ENCODE assay signal across 12 cellular contexts in the genomic region with DNA sequence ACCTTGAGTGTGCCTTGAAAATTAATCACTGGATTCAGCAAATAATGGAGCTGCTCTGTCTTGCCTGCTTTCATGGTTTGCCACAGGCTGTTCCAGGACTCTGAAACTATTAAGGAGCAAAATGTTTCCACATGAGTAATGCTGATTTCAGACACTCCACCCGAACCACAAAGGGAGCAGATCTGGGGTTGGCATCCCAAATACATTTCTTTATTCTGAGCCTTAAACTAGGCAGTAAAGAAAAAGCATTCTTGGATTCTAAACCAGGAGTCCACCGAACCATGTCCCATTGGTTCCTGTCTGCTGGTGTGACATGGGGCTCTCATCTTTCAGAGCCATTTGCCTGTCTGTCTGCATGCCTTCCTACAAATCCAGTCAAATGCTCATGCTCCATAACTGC. TPM values are rescaled to one million over a fixed set of nuclear protein-coding genes. Genes with fewer than 3 reads are reported as not detected.
DNase-seq lines count a peak whose midpoint lies in the region; ATAC-seq and TF ChIP-seq lines count a peak whose summit lies in the region.
"Had no signal": no experiment of that assay in that cellular context is flagged by ENCODE, and none has a peak within 500 bp of the region (broad histone marks: within the 10 kb centered on the region; RNA-seq: fewer than 3 reads in every experiment).

No MANE protein-coding gene starts in this region.

- 27% methylated on average over 2 of the region's 2 CpGs for WGBS in SK-N-SH (ENCODE audit: low lambda C conversion rate)

- peak overlapping the region; percentile 24; the same call in 1 of the 2 replicates for H3K4me2 ChIP-seq in SK-N-SH

- 0 out of 4 replicates have a peak, but pooled peaks of 1 of the 2 experiments have one; percentile 6 for TF ChIP-seq EP300 in SK-N-SH (IDR thresholded peaks at IDR 0.05; ENCODE audit: borderline replicate concordance in 1 of 2, low read depth in 1 of 2, low read length in 1 of 2)

- H3K9me2 ChIP-seq in SK-N-SH = no peaks in the 10 kb centered on the region

- no peak overlapping the region for H2AFZ ChIP-seq in SK-N-SH (ENCODE audit: low read depth)

- no peaks in the 10 kb centered on the region for H3K79me2 ChIP-seq in SK-N-SH (ENCODE audit: insufficient read depth)

- TF ChIP-seq CTCF in SK-N-SH (IDR thresholded peaks at IDR 0.05) = no peak
- no peak for TF ChIP-seq CTCF in fibroblast of pulmonary artery (IDR thresholded peaks at IDR 0.05; ENCODE audit: low read length, missing control alignments)

- peaks cover 14% of the 10 kb centered on the region for H3F3A ChIP-seq in SK-N-SH (replicated peaks; ENCODE audit: insufficient read depth)

- peak overlapping the region; percentile 0; the same call in 1 of the 2 replicates for H3K9ac ChIP-seq in SK-N-SH

- H4K20me1 ChIP-seq in SK-N-SH (ENCODE audit: insufficient read depth) = no peaks in the 10 kb centered on the region

- peak overlapping the region; percentile 67 to 68 for H3K27ac ChIP-seq in SK-N-SH (ENCODE audit: low read depth in 2 of 2, low read length in 1 of 2)

- ATAC-seq in HG02970 (IDR thresholded peaks at IDR 0.05; ENCODE audit: low FRiP score, unreplicated experiment) (no peak), HG03378 (IDR thresholded peaks at IDR 0.05; ENCODE audit: unreplicated experiment) (no peak), GM19397 (IDR thresholded peaks at IDR 0.05; ENCODE audit: unreplicated experiment) (no peak)

- H3K4me3 ChIP-seq in SK-N-SH (ENCODE audit: low read depth in 2 of 2, low read length in 1 of 2) (no peak overlapping the region), fibroblast of pulmonary artery (replicated peaks; ENCODE audit: low read depth, low read length) (no peak overlapping the region)

- CTCF ChIA-PET in SK-N-SH (lab: Yijun Ruan, JAX) = no interaction called here

- H3K9me3 ChIP-seq in SK-N-SH = no peaks in the 10 kb centered on the region

- peaks cover 0 to 16% of the 10 kb centered on the region in 2 experiments; a peak in 3 of 4 replicates for H3K4me1 ChIP-seq in SK-N-SH (ENCODE audit: control insufficient read depth in 1 of 2, insufficient read depth in 2 of 2, low read depth in 1 of 2, low read length in 1 of 2)

- DNase-seq in Daoy (ENCODE audit: low read depth) = peak; percentile 38
- DNase-seq in SK-N-SH = no peak
- DNase-seq in fibroblast of pulmonary artery (ENCODE audit: low read depth) = peak; percentile 51
- peak; percentile 22 for DNase-seq in retina
- DNase-seq in central memory CD4-positive, alpha-beta T cell = no peak
- DNase-seq: activated CD4-positive, alpha-beta T cell treated with anti-CD3 and anti-CD28 coated beads, Interleukin-2, amount 10 ng/mL, durations not matched to agents 24 days and 14 days; activated naive CD4-positive, alpha-beta T cell treated with anti-CD3 and anti-CD28 coated beads, Interleukin-2, amount 10 ng/mL, durations not matched to agents 7 days and 5 days; Karpas-422; NCI-H446 treated with DMSO at 0.1 percent for 48 hours had no signal

- no peak for TF ChIP-seq RAD21 in SK-N-SH (IDR thresholded peaks at IDR 0.05; ENCODE audit: low read length)

- H3K27me3 ChIP-seq in SK-N-SH (ENCODE audit: insufficient read depth) = no peaks in the 10 kb centered on the region

- peaks cover 6 to 10% of the 10 kb centered on the region in 2 experiments for H3K36me3 ChIP-seq in SK-N-SH (replicated peaks in 1 of 2; ENCODE audit: control insufficient read depth in 1 of 2, insufficient read depth in 2 of 2, low read length in 1 of 2)

- POLR2A ChIA-PET in SK-N-SH (lab: Yijun Ruan, JAX) = no interaction called here

TF ChIP-seq in SK-N-SH, 30 proteins besides CTCF, POLR2A, EP300 and RAD21:
- peak; percentile 28; the same call in 1 of the 2 replicates for TF ChIP-seq JUND (IDR thresholded peaks at IDR 0.05)
- TF ChIP-seq, protein P1, sequence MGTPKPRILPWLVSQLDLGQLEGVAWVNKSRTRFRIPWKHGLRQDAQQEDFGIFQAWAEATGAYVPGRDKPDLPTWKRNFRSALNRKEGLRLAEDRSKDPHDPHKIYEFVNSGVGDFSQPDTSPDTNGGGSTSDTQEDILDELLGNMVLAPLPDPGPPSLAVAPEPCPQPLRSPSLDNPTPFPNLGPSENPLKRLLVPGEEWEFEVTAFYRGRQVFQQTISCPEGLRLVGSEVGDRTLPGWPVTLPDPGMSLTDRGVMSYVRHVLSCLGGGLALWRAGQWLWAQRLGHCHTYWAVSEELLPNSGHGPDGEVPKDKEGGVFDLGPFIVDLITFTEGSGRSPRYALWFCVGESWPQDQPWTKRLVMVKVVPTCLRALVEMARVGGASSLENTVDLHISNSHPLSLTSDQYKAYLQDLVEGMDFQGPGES (IDR thresholded peaks at IDR 0.05; ENCODE audit: low read depth, low read length) = no peak
- no peak for TF ChIP-seq MXI1 (IDR thresholded peaks at IDR 0.05; ENCODE audit: low read depth, low read length)
- TF ChIP-seq TEAD4 (IDR thresholded peaks at IDR 0.05; ENCODE audit: borderline replicate concordance, insufficient read depth) = no peak
- no peak for TF ChIP-seq POLR2AphosphoS5 (IDR thresholded peaks at IDR 0.05; ENCODE audit: low read depth, low read length)
- TF ChIP-seq, protein P2, sequence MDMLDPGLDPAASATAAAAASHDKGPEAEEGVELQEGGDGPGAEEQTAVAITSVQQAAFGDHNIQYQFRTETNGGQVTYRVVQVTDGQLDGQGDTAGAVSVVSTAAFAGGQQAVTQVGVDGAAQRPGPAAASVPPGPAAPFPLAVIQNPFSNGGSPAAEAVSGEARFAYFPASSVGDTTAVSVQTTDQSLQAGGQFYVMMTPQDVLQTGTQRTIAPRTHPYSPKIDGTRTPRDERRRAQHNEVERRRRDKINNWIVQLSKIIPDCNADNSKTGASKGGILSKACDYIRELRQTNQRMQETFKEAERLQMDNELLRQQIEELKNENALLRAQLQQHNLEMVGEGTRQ (IDR thresholded peaks at IDR 0.05; ENCODE audit: borderline replicate concordance, low read depth, low read length) = no peak
- TF ChIP-seq ELF1 (IDR thresholded peaks at IDR 0.05) = no peak
- TF ChIP-seq, protein P3, sequence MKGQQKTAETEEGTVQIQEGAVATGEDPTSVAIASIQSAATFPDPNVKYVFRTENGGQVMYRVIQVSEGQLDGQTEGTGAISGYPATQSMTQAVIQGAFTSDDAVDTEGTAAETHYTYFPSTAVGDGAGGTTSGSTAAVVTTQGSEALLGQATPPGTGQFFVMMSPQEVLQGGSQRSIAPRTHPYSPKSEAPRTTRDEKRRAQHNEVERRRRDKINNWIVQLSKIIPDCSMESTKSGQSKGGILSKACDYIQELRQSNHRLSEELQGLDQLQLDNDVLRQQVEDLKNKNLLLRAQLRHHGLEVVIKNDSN (IDR thresholded peaks at IDR 0.05; ENCODE audit: borderline replicate concordance, low read depth) = no peak
- TF ChIP-seq GATA2 (CRISPR knock-in tag; IDR thresholded peaks at IDR 0.05) = no peak
- no peak for TF ChIP-seq TAF1 (IDR thresholded peaks at IDR 0.05; ENCODE audit: borderline replicate concordance, low read depth, low read length)
- no peak for TF ChIP-seq RCOR1 (IDR thresholded peaks at IDR 0.05; ENCODE audit: low read length)
- no peak for TF ChIP-seq RFX5 (IDR thresholded peaks at IDR 0.05; ENCODE audit: low read length)
- TF ChIP-seq TCF12 (IDR thresholded peaks at IDR 0.05) = peak; percentile 25; the same call in 1 of the 2 replicates
- TF ChIP-seq CHD2 (IDR thresholded peaks at IDR 0.05; ENCODE audit: low read length, partially characterized antibody) = no peak
- TF ChIP-seq, protein P4, sequence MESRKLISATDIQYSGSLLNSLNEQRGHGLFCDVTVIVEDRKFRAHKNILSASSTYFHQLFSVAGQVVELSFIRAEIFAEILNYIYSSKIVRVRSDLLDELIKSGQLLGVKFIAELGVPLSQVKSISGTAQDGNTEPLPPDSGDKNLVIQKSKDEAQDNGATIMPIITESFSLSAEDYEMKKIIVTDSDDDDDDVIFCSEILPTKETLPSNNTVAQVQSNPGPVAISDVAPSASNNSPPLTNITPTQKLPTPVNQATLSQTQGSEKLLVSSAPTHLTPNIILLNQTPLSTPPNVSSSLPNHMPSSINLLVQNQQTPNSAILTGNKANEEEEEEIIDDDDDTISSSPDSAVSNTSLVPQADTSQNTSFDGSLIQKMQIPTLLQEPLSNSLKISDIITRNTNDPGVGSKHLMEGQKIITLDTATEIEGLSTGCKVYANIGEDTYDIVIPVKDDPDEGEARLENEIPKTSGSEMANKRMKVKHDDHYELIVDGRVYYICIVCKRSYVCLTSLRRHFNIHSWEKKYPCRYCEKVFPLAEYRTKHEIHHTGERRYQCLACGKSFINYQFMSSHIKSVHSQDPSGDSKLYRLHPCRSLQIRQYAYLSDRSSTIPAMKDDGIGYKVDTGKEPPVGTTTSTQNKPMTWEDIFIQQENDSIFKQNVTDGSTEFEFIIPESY (IDR thresholded peaks at IDR 0.05; ENCODE audit: borderline replicate concordance, low read depth) = no peak

RNA-seq across cellular contexts. Expression of a gene that starts 10.1 kb away (rescaled TPM):
- total RNA-seq in Daoy (2014; rRNA removed; shearing (Covaris generic)) = 0.11 and 0.89 TPM in 2 replicates
- 1.5 and 1.6 TPM in 2 replicates for polyA plus RNA-seq in SK-N-SH (2012; rRNA removed)
- polyA plus RNA-seq in SK-N-SH (2012; cell fraction: cytosol; rRNA removed) = 0.83 and 0.95 TPM in 2 replicates
- polyA plus RNA-seq in SK-N-SH (2012; cell fraction: nucleus; rRNA removed) = 7.5 and 10.7 TPM in 2 replicates

RNA-seq across cellular contexts. Expression of a gene that starts 45.3 kb away (rescaled TPM):
- total RNA-seq in Daoy (2014; rRNA removed; shearing (Covaris generic)) = 10.9 and 12.1 TPM in 2 replicates
- polyA plus RNA-seq in SK-N-SH (2012; rRNA removed) = 11.8 and 14.0 TPM in 2 replicates
- polyA plus RNA-seq in SK-N-SH (2012; cell fraction: cytosol; rRNA removed) = 13.0 and 14.4 TPM in 2 replicates
- 6.7 and 9.7 TPM in 2 replicates for polyA plus RNA-seq in SK-N-SH (2012; cell fraction: nucleus; rRNA removed)

Comparison
In these comparisons a context has a peak if more than half of its experiments do, and no peak if none do; other contexts are left out.
1. DNase-seq: peak in Daoy (single experiment), fibroblast of pulmonary artery (single experiment) and retina (single experiment); none in SK-N-SH (single experiment) and central memory CD4-positive, alpha-beta T cell (single experiment).